Comparison of ENCODE assay signal across 19 cellular contexts in the genomic region with DNA sequence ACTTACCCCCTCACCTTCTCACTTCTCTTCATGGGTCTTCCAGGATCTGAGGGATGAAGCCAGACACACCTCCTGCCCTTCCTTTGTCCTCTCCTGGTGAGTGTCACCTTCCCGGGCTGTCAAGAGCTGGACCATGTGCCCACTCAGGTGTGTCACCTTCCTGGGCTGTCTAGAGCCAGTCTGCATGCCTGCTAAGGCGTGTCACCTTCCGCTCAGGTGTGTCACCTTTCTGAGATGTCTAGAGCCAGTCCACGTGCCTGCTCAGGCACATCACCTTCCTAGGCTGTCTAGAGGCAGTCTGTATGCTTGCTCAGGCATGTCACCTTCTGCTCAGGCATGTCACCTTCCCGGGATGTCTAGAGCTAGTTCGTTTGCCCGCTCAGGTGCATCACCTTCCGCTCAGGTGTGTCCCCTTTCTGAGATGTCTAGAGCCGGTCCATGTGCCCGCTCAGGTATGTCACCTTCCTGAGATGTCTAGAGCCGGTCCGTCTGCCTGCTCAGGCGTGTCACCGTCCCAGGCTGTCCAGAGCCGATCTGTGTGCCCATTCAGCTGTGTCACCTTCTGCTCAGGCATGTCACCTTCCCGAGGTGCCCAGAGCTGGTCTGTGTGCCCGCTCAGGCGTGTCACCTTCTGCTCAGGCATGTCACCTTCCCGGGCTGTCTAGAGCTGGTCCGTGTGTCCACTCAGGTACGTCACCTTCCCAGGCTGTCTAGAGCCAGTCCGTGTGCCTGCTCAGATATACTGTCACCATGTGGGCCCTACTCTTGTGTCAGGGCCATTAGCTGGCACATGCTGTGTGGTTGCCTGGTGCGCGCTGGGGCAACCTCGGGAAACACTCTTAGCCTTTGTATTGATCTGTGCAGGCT.
DNase-seq lines count a peak whose midpoint lies in the region; ATAC-seq, FAIRE-seq and TF ChIP-seq lines count a peak whose summit lies in the region.
"Had no signal": no experiment of that assay in that cellular context is flagged by ENCODE, and none has a peak within 500 bp of the region (broad histone marks: within the 10 kb centered on the region; RNA-seq: fewer than 3 reads in every experiment).

No MANE protein-coding gene starts in this region.

- DNase-seq in right lobe of liver (peak in 1 of 3 donors; percentile 27), HepG2 (ENCODE audit: low spot score) (no peak), epithelial cell of esophagus (ENCODE audit: low read depth) (peak; percentile 9), osteocyte (ENCODE audit: extremely low spot score, unreplicated experiment) (peak; percentile 83), GM12891 (ENCODE audit: insufficient read length, low spot score) (no peak), HUDEP-2 (lab: John Stamatoyannopoulos, UW; ENCODE audit: unreplicated experiment in 76 of 76) (no peak)
- no peak for DNase-seq in activated T-cell treated with anti-CD3 and anti-CD28 coated beads, Interleukin-2, amount 50 U/mL, for 1 hour
- DNase-seq: ACHN, AML-193, COR-L47, EL, NCI-H1417, NCI-H187 treated with DMSO at 0.1 percent for 48 hours, NCI-H446, NCI-H69, SHP77 treated with DMSO at 0.1 percent for 48 hours had no signal

- CTCF ChIA-PET in HepG2 (lab: Yijun Ruan, JAX; ENCODE audit: low intra/inter-chr PET ratio, low total read pairs): no interaction called here

- intact Hi-C loops in right lobe of liver (cut with DNase I): no loop called here
- intact Hi-C loops in HepG2 (cut with micrococcal nuclease; ENCODE audit: unreplicated experiment): no loop called here

- H3K4me1 ChIP-seq in right lobe of liver: peaks cover 0 to 6% (median 0%) of the 10 kb centered on the region in 4 donors
- H3K4me1 ChIP-seq in HepG2 (ENCODE audit: insufficient read depth, low read length): peaks cover 9% of the 10 kb centered on the region; the same call in 1 of the 2 replicates

- no peak for TF ChIP-seq RAD21 in HepG2 (CRISPR knock-in tag; IDR thresholded peaks at IDR 0.05)

- TF ChIP-seq POLR2A in right lobe of liver (IDR thresholded peaks at IDR 0.05): no peak
- no peak for TF ChIP-seq POLR2A in HepG2 (IDR thresholded peaks at IDR 0.05; ENCODE audit: insufficient read depth in 1 of 2, low read depth in 2 of 2, low read length in 2 of 2)
- no peak for TF ChIP-seq POLR2A in GM12891 (IDR thresholded peaks at IDR 0.05; ENCODE audit: low read depth, low read length)

- H3K4me1 Mint-ChIP-seq in osteocyte (ENCODE audit: unreplicated experiment): no peaks in the 10 kb centered on the region

- H3K9me3 Mint-ChIP-seq in osteocyte (ENCODE audit: unreplicated experiment): peaks cover 19% of the 10 kb centered on the region

- H2AFZ ChIP-seq in HepG2 (ENCODE audit: low read length): no peak overlapping the region

- no peaks in the 10 kb centered on the region for H3K27me3 Mint-ChIP-seq in osteocyte (ENCODE audit: unreplicated experiment)

- no peak overlapping the region for H3K4me3 Mint-ChIP-seq in osteocyte (ENCODE audit: unreplicated experiment)
- H3K4me3 Mint-ChIP-seq: CD14-positive monocyte had no signal

- H3K27ac ChIP-seq in right lobe of liver (no peak overlapping the region), HepG2 (ENCODE audit: extremely low read length, insufficient read depth, low read length) (no peak overlapping the region)

- no TSS peak for BruUV-seq in HepG2 (replicated peaks; lab: Mats Ljungman, UMichigan)

- no peaks in the 10 kb centered on the region for H3K27me3 ChIP-seq in right lobe of liver
- no peaks in the 10 kb centered on the region for H3K27me3 ChIP-seq in HepG2 (ENCODE audit: control insufficient read depth in 1 of 2, insufficient read depth in 2 of 2, low read length in 2 of 2)

- no peaks in the 10 kb centered on the region for H3K79me2 ChIP-seq in HepG2 (ENCODE audit: insufficient read depth, low read length)

- POLR2A ChIA-PET in HepG2 (lab: Yijun Ruan, JAX): no interaction called here

- no peak for FAIRE-seq in HepG2 (lab: Jason Lieb, UNC)
- FAIRE-seq in GM12891 (lab: Jason Lieb, UNC): no peak
- FAIRE-seq: H54, K562 had no signal

- H4K20me1 ChIP-seq in HepG2 (ENCODE audit: insufficient read depth, low read length): no peaks in the 10 kb centered on the region

- peaks cover 3% of the 10 kb centered on the region for H3K36me3 Mint-ChIP-seq in osteocyte (ENCODE audit: unreplicated experiment)

- no peak overlapping the region for H3K9ac ChIP-seq in HepG2 (ENCODE audit: insufficient read depth, low read depth, low read length)

- ATAC-seq in right lobe of liver (peak in 3 of 4 donors; percentile 32 to 61 (median 43)), HepG2 (no peak)
- ATAC-seq: K562 had no signal

- TF ChIP-seq CTCF in right lobe of liver (IDR thresholded peaks at IDR 0.05): no peak
- no peak for TF ChIP-seq CTCF in HepG2 (CRISPR knock-in tag; IDR thresholded peaks at IDR 0.05)
- no peak for TF ChIP-seq CTCF in epithelial cell of esophagus (IDR thresholded peaks at IDR 0.05; ENCODE audit: insufficient read depth, low read depth, low read length, missing control alignments)
- TF ChIP-seq CTCF in osteocyte (IDR thresholded peaks at IDR 0.05): no peak

- TF ChIP-seq EP300 in HepG2 (IDR thresholded peaks at IDR 0.05; ENCODE audit: low read depth in 2 of 2, low read length in 2 of 2): no peak
- TF ChIP-seq EP300 in HepG2 (CRISPR knock-in tag; IDR thresholded peaks at IDR 0.05; ENCODE audit: borderline replicate concordance): no peak

- H3K36me3 ChIP-seq in right lobe of liver (no peaks in the 10 kb centered on the region), HepG2 (replicated peaks in 1 of 2; ENCODE audit: control insufficient read depth in 1 of 2, insufficient read depth in 2 of 2, low read length in 2 of 2) (no peaks in the 10 kb centered on the region)

- in situ Hi-C loops in HepG2 (cut with HindIII; ENCODE audit: extremely low pct_ligation_motif_present, low pct_unique_long_range_greater_than_20kb): no loop called here

- no peaks in the 10 kb centered on the region for H3K9me3 ChIP-seq in right lobe of liver
- peaks cover 4% of the 10 kb centered on the region; the same call in 1 of the 2 replicates for H3K9me3 ChIP-seq in HepG2 (ENCODE audit: low read length)

- WGBS in right lobe of liver (ENCODE audit: insufficient coverage, low coverage, low lambda C conversion rate, missing lambda C conversion rate): 100% methylated on average over 10 of the region's 25 CpGs
- WGBS in HepG2 (ENCODE audit: low lambda C conversion rate): 65% methylated on average over 11 of the region's 25 CpGs

- H3K4me2 ChIP-seq in HepG2 (ENCODE audit: low read depth, low read length): no peak overlapping the region

- no peak overlapping the region for H3K4me3 ChIP-seq in right lobe of liver
- no peak overlapping the region for H3K4me3 ChIP-seq in HepG2 (replicated peaks in 1 of 3; ENCODE audit: insufficient read depth in 1 of 3, low read depth in 2 of 3, low read length in 3 of 3)
- no peak overlapping the region for H3K4me3 ChIP-seq in epithelial cell of esophagus (ENCODE audit: low read length)
- H3K4me3 ChIP-seq: K562 had no signal

- no peak overlapping the region for H3K27ac Mint-ChIP-seq in osteocyte (ENCODE audit: unreplicated experiment)

TF ChIP-seq in HepG2, 621 proteins besides CTCF, POLR2A, EP300 and RAD21 (continues in another document):
- TF ChIP-seq, protein P1, sequence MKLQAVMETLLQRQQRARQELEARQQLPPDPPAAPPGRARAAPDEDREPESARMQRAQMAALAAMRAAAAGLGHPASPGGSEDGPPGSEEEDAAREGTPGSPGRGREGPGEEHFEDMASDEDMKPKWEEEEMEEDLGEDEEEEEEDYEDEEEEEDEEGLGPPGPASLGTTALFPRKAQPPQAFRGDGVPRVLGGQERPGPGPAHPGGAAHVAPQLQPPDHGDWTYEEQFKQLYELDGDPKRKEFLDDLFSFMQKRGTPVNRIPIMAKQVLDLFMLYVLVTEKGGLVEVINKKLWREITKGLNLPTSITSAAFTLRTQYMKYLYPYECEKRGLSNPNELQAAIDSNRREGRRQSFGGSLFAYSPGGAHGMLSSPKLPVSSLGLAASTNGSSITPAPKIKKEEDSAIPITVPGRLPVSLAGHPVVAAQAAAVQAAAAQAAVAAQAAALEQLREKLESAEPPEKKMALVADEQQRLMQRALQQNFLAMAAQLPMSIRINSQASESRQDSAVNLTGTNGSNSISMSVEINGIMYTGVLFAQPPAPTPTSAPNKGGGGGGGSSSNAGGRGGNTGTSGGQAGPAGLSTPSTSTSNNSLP (IDR thresholded peaks at IDR 0.05; ENCODE audit: low read depth, low read length): no peak
- TF ChIP-seq ASH2L (IDR thresholded peaks at IDR 0.05; ENCODE audit: insufficient read length, low read depth, low read length) (no peak), ZZZ3 (CRISPR knock-in tag; IDR thresholded peaks at IDR 0.05; ENCODE audit: borderline replicate concordance) (no peak), PTBP1 (IDR thresholded peaks at IDR 0.05; ENCODE audit: low read depth, low read length, poor library complexity, severe bottlenecking) (no peak)
- TF ChIP-seq, protein P2, sequence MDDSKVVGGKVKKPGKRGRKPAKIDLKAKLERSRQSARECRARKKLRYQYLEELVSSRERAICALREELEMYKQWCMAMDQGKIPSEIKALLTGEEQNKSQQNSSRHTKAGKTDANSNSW (CRISPR knock-in tag; IDR thresholded peaks at IDR 0.05; ENCODE audit: borderline replicate concordance): no peak

TF ChIP-seq in GM12891, 5 proteins besides CTCF, POLR2A, EP300 and RAD21:
- TF ChIP-seq TAF1 (IDR thresholded peaks at IDR 0.05; ENCODE audit: low read depth, low read length) (no peak), POLR2AphosphoS5 (IDR thresholded peaks at IDR 0.05; ENCODE audit: low read depth, low read length) (no peak), POU2F2 (IDR thresholded peaks at IDR 0.05; ENCODE audit: low read depth, low read length) (no peak), PAX5 (IDR thresholded peaks at IDR 0.05; ENCODE audit: insufficient read depth, low read length, severe bottlenecking) (no peak), SPI1 (IDR thresholded peaks at IDR 0.05; ENCODE audit: low read depth, low read length) (no peak)

Comparison
In these comparisons a context has a peak if more than half of its experiments do, and no peak if none do; other contexts are left out.
1. DNase-seq: peak in epithelial cell of esophagus (single experiment) and osteocyte (single experiment); none in HepG2 (single experiment), GM12891 (single experiment), HUDEP-2 (0 of 76) and activated T-cell treated with anti-CD3 and anti-CD28 coated beads, Interleukin-2, amount 50 U/mL, for 1 hour (single experiment).